1 cellular context compared by ENCODE assay signal in the genomic region with DNA sequence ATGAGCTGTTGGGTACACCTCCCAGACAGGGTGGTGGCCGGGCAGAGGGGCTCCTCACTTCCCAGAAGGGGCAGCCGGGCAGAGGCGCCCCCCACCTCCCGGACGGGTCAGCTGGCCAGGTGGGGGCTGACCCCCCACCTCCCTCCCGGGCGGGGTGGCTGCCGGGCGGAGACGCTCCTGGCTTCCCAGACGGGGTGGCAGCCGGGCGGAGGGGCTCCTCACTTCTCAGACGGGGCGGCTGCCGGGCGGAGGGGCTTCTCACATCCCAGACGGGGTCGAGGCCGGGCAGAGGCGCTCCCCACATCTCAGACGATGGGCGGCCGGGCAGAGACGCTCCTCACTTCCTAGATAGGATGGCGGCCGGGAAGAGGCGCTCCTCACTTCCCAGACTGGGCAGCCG.
TF ChIP-seq lines count a peak whose summit lies in the region.
"Not testable (repeated sequence)": the region's sequence is repeated elsewhere in the genome, so short reads cannot be mapped to it uniquely, and the experiment has no call there.

No MANE protein-coding gene starts in this region.

- peak overlapping the region; percentile 84 for H3K27ac ChIP-seq in VCaP

- not testable (repeated sequence) for TF ChIP-seq CTCF in VCaP (conservative IDR thresholded peaks at IDR 0.05)
